In the genomic region with DNA sequence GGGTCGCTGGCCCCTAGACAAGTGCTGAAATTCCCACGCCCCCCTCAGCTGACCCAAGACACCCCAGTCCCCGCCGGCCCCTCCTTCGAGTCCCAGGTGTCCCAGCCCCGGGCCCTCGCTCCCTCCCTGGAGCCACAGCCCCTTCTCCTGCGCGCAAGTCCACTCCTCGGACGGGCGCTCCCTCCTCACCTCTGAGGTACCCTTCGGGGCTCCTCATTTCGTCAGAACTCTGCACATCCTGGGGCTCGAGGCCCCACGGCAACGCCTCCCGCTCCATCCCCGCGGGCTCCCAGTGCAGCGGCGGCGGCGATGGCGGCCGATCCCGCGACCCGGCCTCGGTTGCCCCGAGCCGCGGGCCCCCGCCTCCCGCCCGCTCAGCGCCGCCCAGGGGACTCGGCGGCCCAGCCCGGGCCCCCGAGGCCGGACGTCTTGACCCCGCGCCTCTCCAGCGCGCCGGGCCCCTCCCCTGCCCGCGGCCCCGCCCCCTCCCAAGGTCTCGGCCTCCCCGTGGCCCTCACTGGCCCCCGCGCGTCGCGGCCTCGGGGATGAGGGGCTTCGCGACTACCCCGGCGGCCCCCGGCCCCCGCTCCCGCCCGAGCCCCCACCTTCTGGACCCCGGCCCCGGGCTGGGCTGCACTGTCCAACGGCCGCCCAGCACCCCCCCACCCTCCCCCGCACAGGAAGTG, we compare ENCODE assay signal across 8 cellular contexts. TPM values are rescaled to one million over a fixed set of nuclear protein-coding genes. Genes with fewer than 3 reads are reported as not detected.
A peak's percentile ranks its signal among the peaks of the same experiment; 100 is the strongest.
DNase-seq lines count a peak whose midpoint lies in the region; ATAC-seq and TF ChIP-seq lines count a peak whose summit lies in the region.

A gene (minus strand): TSS at position 430 of the 686 bp plus-strand sequence. CDS start 153 bp downstream, at position 277.

- intact Hi-C loops in CD14-positive monocyte (cut with micrococcal nuclease) = loop anchor here (2.0 to 5.0 kb wide), 5 partner anchors 33 to 86 kb away; a partner anchor contains a TSS

- peak within 1 kb of the TSS; percentile 78 for H3K4me3 ChIP-seq in WI38 (ENCODE audit: low read depth, low read length)

- H3K27ac Mint-ChIP-seq in CD14-positive monocyte = peak within 1 kb of the TSS; percentile 92 to 97 (median 97)

- peak within 1 kb of the TSS; percentile 97 for H3K4me3 Mint-ChIP-seq in CD14-positive monocyte

- H3K36me3 Mint-ChIP-seq in CD14-positive monocyte = peaks cover 24 to 26% of the 10 kb centered on the region in 2 donors

- H3K27me3 Mint-ChIP-seq in CD14-positive monocyte (ENCODE audit: low read depth in 3 of 3) = peaks cover 0 to 4% (median 0%) of the 10 kb centered on the region in 3 donors

- DNase-seq in CD14-positive monocyte (ENCODE audit: low spot score) (no peak), medulla oblongata (ENCODE audit: extremely low spot score) (peak; percentile 26), superior temporal gyrus (ENCODE audit: extremely low spot score) (peak; percentile 24)
- DNase-seq in effector CD8-positive, alpha-beta T cell (lab: John Stamatoyannopoulos, UW) = peak; percentile 44
- no peak for DNase-seq in activated effector memory CD4-positive, alpha-beta T cell treated with anti-CD3 and anti-CD28 coated beads, Interleukin-2, amount 50 U/mL, for 16 hours

- H3K9me3 Mint-ChIP-seq in CD14-positive monocyte = peaks cover 0 to 2% (median 0%) of the 10 kb centered on the region in 7 donors

- no peak for TF ChIP-seq CTCF in CD14-positive monocyte (IDR thresholded peaks at IDR 0.05)
- TF ChIP-seq CTCF in WI38 (IDR thresholded peaks at IDR 0.05; ENCODE audit: low read depth, low read length) = no peak

- peak; percentile 21 for ATAC-seq in HG03521 (IDR thresholded peaks at IDR 0.05; ENCODE audit: unreplicated experiment)

- peak; percentile 35 for TF ChIP-seq POLR2A in GM19099 (IDR thresholded peaks at IDR 0.05; ENCODE audit: extremely low read depth, insufficient read length, low read depth)

- peaks cover 29% of the 10 kb centered on the region for H3K4me1 Mint-ChIP-seq in CD14-positive monocyte

RNA-seq across cellular contexts. Expression of the gene that starts here (rescaled TPM):
- polyA plus RNA-seq in CD14-positive monocyte = 1 to 10 TPM; 2.8 to 3.0 TPM

Comparison
In these comparisons a context has a peak if more than half of its experiments do, and no peak if none do; other contexts are left out.
1. DNase-seq: peak in effector CD8-positive, alpha-beta T cell (single experiment), medulla oblongata (single experiment) and superior temporal gyrus (single experiment); none in CD14-positive monocyte (single experiment) and activated effector memory CD4-positive, alpha-beta T cell treated with anti-CD3 and anti-CD28 coated beads, Interleukin-2, amount 50 U/mL, for 16 hours (single experiment).